In the genomic region with DNA sequence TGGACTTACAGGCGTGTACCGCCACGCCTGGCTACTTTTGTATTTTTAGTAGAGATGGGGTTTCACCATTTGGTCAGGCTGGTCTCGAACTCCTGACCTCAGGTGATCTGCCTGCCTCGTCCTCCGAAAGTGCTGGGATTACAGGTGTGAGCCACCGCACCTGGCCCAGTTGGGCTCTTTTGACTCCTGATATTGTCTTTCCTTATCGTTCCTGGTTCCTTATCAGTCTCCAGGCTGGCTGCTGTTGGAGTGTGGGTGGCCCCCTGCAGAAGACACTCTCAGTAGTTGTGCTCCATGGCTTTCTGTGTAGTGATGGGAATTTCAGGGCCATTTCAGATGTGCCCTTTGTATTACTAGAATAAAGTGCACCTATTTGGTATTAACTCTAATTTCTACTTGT, we compare ENCODE assay signal across 1 cellular context.
TF ChIP-seq lines count a peak whose summit lies in the region.

No MANE protein-coding gene starts in this region.

TF ChIP-seq in GM23338, 12 proteins besides CTCF, POLR2A, EP300 and RAD21 (continued from another document):
- TF ChIP-seq, protein P1, sequence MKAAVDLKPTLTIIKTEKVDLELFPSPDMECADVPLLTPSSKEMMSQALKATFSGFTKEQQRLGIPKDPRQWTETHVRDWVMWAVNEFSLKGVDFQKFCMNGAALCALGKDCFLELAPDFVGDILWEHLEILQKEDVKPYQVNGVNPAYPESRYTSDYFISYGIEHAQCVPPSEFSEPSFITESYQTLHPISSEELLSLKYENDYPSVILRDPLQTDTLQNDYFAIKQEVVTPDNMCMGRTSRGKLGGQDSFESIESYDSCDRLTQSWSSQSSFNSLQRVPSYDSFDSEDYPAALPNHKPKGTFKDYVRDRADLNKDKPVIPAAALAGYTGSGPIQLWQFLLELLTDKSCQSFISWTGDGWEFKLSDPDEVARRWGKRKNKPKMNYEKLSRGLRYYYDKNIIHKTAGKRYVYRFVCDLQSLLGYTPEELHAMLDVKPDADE (IDR thresholded peaks at IDR 0.05), result no peak
- no peak for TF ChIP-seq ZNF331 (CRISPR knock-in tag; IDR thresholded peaks at IDR 0.05; ENCODE audit: low read depth)
- TF ChIP-seq STAT1 (IDR thresholded peaks at IDR 0.05; ENCODE audit: unreplicated experiment), result no peak
- TF ChIP-seq CREB1 (CRISPR knock-in tag; IDR thresholded peaks at IDR 0.05; ENCODE audit: low read depth), result no peak
- TF ChIP-seq, protein P2, sequence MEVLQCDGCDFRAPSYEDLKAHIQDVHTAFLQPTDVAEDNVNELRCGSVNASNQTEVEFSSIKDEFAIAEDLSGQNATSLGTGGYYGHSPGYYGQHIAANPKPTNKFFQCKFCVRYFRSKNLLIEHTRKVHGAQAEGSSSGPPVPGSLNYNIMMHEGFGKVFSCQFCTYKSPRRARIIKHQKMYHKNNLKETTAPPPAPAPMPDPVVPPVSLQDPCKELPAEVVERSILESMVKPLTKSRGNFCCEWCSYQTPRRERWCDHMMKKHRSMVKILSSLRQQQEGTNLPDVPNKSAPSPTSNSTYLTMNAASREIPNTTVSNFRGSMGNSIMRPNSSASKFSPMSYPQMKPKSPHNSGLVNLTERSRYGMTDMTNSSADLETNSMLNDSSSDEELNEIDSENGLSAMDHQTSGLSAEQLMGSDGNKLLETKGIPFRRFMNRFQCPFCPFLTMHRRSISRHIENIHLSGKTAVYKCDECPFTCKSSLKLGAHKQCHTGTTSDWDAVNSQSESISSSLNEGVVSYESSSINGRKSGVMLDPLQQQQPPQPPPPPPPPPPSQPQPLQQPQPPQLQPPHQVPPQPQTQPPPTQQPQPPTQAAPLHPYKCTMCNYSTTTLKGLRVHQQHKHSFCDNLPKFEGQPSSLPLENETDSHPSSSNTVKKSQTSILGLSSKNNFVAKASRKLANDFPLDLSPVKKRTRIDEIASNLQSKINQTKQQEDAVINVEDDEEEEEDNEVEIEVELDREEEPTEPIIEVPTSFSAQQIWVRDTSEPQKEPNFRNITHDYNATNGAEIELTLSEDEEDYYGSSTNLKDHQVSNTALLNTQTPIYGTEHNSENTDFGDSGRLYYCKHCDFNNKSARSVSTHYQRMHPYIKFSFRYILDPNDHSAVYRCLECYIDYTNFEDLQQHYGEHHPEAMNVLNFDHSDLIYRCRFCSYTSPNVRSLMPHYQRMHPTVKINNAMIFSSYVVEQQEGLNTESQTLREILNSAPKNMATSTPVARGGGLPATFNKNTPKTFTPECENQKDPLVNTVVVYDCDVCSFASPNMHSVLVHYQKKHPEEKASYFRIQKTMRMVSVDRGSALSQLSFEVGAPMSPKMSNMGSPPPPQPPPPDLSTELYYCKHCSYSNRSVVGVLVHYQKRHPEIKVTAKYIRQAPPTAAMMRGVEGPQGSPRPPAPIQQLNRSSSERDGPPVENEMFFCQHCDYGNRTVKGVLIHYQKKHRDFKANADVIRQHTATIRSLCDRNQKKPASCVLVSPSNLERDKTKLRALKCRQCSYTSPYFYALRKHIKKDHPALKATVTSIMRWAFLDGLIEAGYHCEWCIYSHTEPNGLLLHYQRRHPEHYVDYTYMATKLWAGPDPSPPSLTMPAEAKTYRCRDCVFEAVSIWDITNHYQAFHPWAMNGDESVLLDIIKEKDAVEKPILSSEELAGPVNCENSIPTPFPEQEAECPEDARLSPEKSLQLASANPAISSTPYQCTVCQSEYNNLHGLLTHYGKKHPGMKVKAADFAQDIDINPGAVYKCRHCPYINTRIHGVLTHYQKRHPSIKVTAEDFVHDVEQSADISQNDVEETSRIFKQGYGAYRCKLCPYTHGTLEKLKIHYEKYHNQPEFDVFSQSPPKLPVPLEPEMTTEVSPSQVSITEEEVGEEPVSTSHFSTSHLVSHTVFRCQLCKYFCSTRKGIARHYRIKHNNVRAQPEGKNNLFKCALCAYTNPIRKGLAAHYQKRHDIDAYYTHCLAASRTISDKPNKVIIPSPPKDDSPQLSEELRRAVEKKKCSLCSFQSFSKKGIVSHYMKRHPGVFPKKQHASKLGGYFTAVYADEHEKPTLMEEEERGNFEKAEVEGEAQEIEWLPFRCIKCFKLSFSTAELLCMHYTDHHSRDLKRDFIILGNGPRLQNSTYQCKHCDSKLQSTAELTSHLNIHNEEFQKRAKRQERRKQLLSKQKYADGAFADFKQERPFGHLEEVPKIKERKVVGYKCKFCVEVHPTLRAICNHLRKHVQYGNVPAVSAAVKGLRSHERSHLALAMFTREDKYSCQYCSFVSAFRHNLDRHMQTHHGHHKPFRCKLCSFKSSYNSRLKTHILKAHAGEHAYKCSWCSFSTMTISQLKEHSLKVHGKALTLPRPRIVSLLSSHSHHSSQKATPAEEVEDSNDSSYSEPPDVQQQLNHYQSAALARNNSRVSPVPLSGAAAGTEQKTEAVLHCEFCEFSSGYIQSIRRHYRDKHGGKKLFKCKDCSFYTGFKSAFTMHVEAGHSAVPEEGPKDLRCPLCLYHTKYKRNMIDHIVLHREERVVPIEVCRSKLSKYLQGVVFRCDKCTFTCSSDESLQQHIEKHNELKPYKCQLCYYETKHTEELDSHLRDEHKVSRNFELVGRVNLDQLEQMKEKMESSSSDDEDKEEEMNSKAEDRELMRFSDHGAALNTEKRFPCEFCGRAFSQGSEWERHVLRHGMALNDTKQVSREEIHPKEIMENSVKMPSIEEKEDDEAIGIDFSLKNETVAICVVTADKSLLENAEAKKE (CRISPR knock-in tag; IDR thresholded peaks at IDR 0.05), result no peak
- TF ChIP-seq POLR2AphosphoS5 (IDR thresholded peaks at IDR 0.05; ENCODE audit: low read depth), result no peak
- no peak for TF ChIP-seq NANOG (IDR thresholded peaks at IDR 0.05; ENCODE audit: borderline replicate concordance)
